In genomic region chr12:107214373-107214773, GRCh38 we compare ENCODE assay signal across 8 cellular contexts.
DNase-seq lines count a peak whose midpoint lies in the region; ATAC-seq, FAIRE-seq and TF ChIP-seq lines count a peak whose summit lies in the region.
"Not testable (repeated sequence)": the region's sequence is repeated elsewhere in the genome, so short reads cannot be mapped to it uniquely, and the experiment has no call there.

No MANE protein-coding gene starts in this region.

- intact Hi-C loops in MCF 10A (cut with micrococcal nuclease); HepG2 (cut with micrococcal nuclease; ENCODE audit: unreplicated experiment): not testable (repeated sequence)

- H3K27ac ChIP-seq in fibroblast of lung (ENCODE audit: insufficient read depth, low read length); HepG2 (ENCODE audit: extremely low read length, insufficient read depth, low read length): not testable (repeated sequence)

- not testable (repeated sequence) for H3K9me3 ChIP-seq in fibroblast of lung (ENCODE audit: control insufficient read depth, insufficient read depth, low read depth, low read length); HepG2 (ENCODE audit: low read length)

- TF ChIP-seq CTCF in MCF 10A (IDR thresholded peaks at IDR 0.05; ENCODE audit: unreplicated experiment); fibroblast of lung (conservative IDR thresholded peaks at IDR 0.05 in 1 of 2, IDR thresholded peaks at IDR 0.05 in 1 of 2; ENCODE audit: low read depth in 1 of 2, low read length in 2 of 2); HepG2 (CRISPR knock-in tag; IDR thresholded peaks at IDR 0.05): not testable (repeated sequence)

- POLR2A ChIA-PET in MCF 10A (lab: Yijun Ruan, JAX); HepG2 (lab: Yijun Ruan, JAX): not testable (repeated sequence)

- not testable (repeated sequence) for H2AFZ ChIP-seq in fibroblast of lung (ENCODE audit: low read length); HepG2 (ENCODE audit: low read length)

- not testable (repeated sequence) for FAIRE-seq in HepG2 (lab: Jason Lieb, UNC)

- not testable (repeated sequence) for TF ChIP-seq EP300 in HepG2 (IDR thresholded peaks at IDR 0.05; ENCODE audit: low read depth in 2 of 2, low read length in 2 of 2); HepG2 (CRISPR knock-in tag; IDR thresholded peaks at IDR 0.05; ENCODE audit: borderline replicate concordance)

- H3K36me3 ChIP-seq in fibroblast of lung (ENCODE audit: control insufficient read depth, insufficient read depth, low read length); HepG2 (replicated peaks in 1 of 2; ENCODE audit: control insufficient read depth in 1 of 2, insufficient read depth in 2 of 2, low read length in 2 of 2): not testable (repeated sequence)

- not testable (repeated sequence) for H3K9ac ChIP-seq in fibroblast of lung (ENCODE audit: insufficient read depth, low read length); HepG2 (ENCODE audit: insufficient read depth, low read depth, low read length)

- not testable (repeated sequence) for H3K27me3 ChIP-seq in fibroblast of lung (ENCODE audit: control insufficient read depth, insufficient read depth, low read length); HepG2 (ENCODE audit: control insufficient read depth in 1 of 2, insufficient read depth in 2 of 2, low read length in 2 of 2)

- H3K36me3 Mint-ChIP-seq in T-helper 2 cell treated with Interferon-gamma antibody and Interleukin-4, amounts not matched to agents 5 μg/mL and 100 μg/mL, for 36 hours (ENCODE audit: low read depth); activated T-helper 17 cell treated with anti-CD3 and anti-CD28 coated beads, Interleukin-2, amount 50 U/mL, for 72 hours (ENCODE audit: low read depth); MCF 10A (ENCODE audit: insufficient read depth, unreplicated experiment): not testable (repeated sequence)

- not testable (repeated sequence) for H3K9me3 Mint-ChIP-seq in T-helper 2 cell treated with Interferon-gamma antibody and Interleukin-4, amounts not matched to agents 5 μg/mL and 100 μg/mL, for 36 hours; activated T-helper 17 cell treated with anti-CD3 and anti-CD28 coated beads, Interleukin-2, amount 50 U/mL, for 72 hours; MCF 10A (ENCODE audit: unreplicated experiment)

- peak; percentile 97 for ATAC-seq in activated T-helper 17 cell treated with anti-CD3 and anti-CD28 coated beads, Interleukin-2, amount 50 U/mL, for 72 hours (replicated peaks)
- not testable (repeated sequence) for ATAC-seq in HepG2

- not testable (repeated sequence) for H3K79me2 ChIP-seq in fibroblast of lung (ENCODE audit: control insufficient read depth, insufficient read depth, low read length); HepG2 (ENCODE audit: insufficient read depth, low read length)

- not testable (repeated sequence) for TF ChIP-seq RAD21 in HepG2 (CRISPR knock-in tag; IDR thresholded peaks at IDR 0.05)

- not testable (repeated sequence) for H3K27ac Mint-ChIP-seq in T-helper 2 cell treated with Interferon-gamma antibody and Interleukin-4, amounts not matched to agents 5 μg/mL and 100 μg/mL, for 36 hours; activated T-helper 17 cell treated with anti-CD3 and anti-CD28 coated beads, Interleukin-2, amount 50 U/mL, for 72 hours; MCF 10A (ENCODE audit: low read depth, unreplicated experiment)

- in situ Hi-C loops in HepG2 (cut with HindIII; ENCODE audit: extremely low pct_ligation_motif_present, low pct_unique_long_range_greater_than_20kb), result not testable (repeated sequence)

- CTCF ChIA-PET in MCF 10A (lab: Yijun Ruan, JAX); HepG2 (lab: Yijun Ruan, JAX; ENCODE audit: low intra/inter-chr PET ratio, low total read pairs): not testable (repeated sequence)

- H3K4me3 Mint-ChIP-seq in T-helper 2 cell treated with Interferon-gamma antibody and Interleukin-4, amounts not matched to agents 5 μg/mL and 100 μg/mL, for 36 hours; activated T-helper 17 cell treated with anti-CD3 and anti-CD28 coated beads, Interleukin-2, amount 50 U/mL, for 72 hours; MCF 10A (ENCODE audit: unreplicated experiment): not testable (repeated sequence)

- WGBS in HepG2 (ENCODE audit: low lambda C conversion rate), result no CpG with 5 or more reads among the region's 3 CpGs

- not testable (repeated sequence) for H3K4me1 Mint-ChIP-seq in T-helper 2 cell treated with Interferon-gamma antibody and Interleukin-4, amounts not matched to agents 5 μg/mL and 100 μg/mL, for 36 hours (ENCODE audit: low read depth); activated T-helper 17 cell treated with anti-CD3 and anti-CD28 coated beads, Interleukin-2, amount 50 U/mL, for 72 hours; MCF 10A (ENCODE audit: insufficient read depth, unreplicated experiment)

- not testable (repeated sequence) for H3K4me1 ChIP-seq in fibroblast of lung (ENCODE audit: control insufficient read depth, extremely low read depth, insufficient read depth, low read length); HepG2 (ENCODE audit: insufficient read depth, low read length)

- not testable (repeated sequence) for H3K27me3 Mint-ChIP-seq in T-helper 2 cell treated with Interferon-gamma antibody and Interleukin-4, amounts not matched to agents 5 μg/mL and 100 μg/mL, for 36 hours (ENCODE audit: low read depth); MCF 10A (ENCODE audit: insufficient read depth, unreplicated experiment)
- H3K27me3 Mint-ChIP-seq in activated T-helper 17 cell treated with anti-CD3 and anti-CD28 coated beads, Interleukin-2, amount 50 U/mL, for 72 hours, result peaks cover 10% of the 10 kb centered on the region

- not testable (repeated sequence) for H3K4me2 ChIP-seq in fibroblast of lung (ENCODE audit: extremely low read depth, insufficient read depth, low read length); HepG2 (ENCODE audit: low read depth, low read length)

- H4K20me1 ChIP-seq in fibroblast of lung (ENCODE audit: control insufficient read depth, extremely low read depth, insufficient read depth, low read length); HepG2 (ENCODE audit: insufficient read depth, low read length): not testable (repeated sequence)

- peak; percentile 85 for DNase-seq in Daoy (ENCODE audit: low read depth)
- DNase-seq in M059J (ENCODE audit: low read depth), result peak; percentile 92
- peak; percentile 5 for DNase-seq in T-helper 2 cell treated with Interferon-gamma antibody and Interleukin-4, amounts not matched to agents 5 μg/mL and 100 μg/mL, for 36 hours (ENCODE audit: low spot score)
- DNase-seq in MCF 10A (ENCODE audit: unreplicated experiment), result peak; percentile 47
- DNase-seq in fibroblast of lung (ENCODE audit: low read depth in 2 of 2), result peak; percentile 15 to 85
- DNase-seq in HepG2 (ENCODE audit: low spot score), result peak; percentile 33
- DNase-seq in stimulated activated CD8-positive, alpha-beta memory T cell treated with anti-CD3 and anti-CD28 coated beads, Interleukin-4, amount 100 ng/mL, for 48 hours, result peak; percentile 24

- H3K4me3 ChIP-seq in fibroblast of lung (replicated peaks in 1 of 4; ENCODE audit: control extremely low read depth in 1 of 4, insufficient read depth in 1 of 4, low read depth in 3 of 4, low read length in 4 of 4); HepG2 (replicated peaks in 1 of 3; ENCODE audit: insufficient read depth in 1 of 3, low read depth in 2 of 3, low read length in 3 of 3): not testable (repeated sequence)

- not testable (repeated sequence) for TF ChIP-seq POLR2A in HepG2 (IDR thresholded peaks at IDR 0.05; ENCODE audit: insufficient read depth in 1 of 2, low read depth in 2 of 2, low read length in 2 of 2)

- BruUV-seq in MCF 10A (replicated peaks; lab: Mats Ljungman, UMichigan); HepG2 (replicated peaks; lab: Mats Ljungman, UMichigan): not testable (repeated sequence)

TF ChIP-seq in HepG2, 621 proteins besides CTCF, POLR2A, EP300 and RAD21:
- TF ChIP-seq FOSL2 (CRISPR knock-in tag; IDR thresholded peaks at IDR 0.05), result peak; percentile 47
- TF ChIP-seq ZNF644 (CRISPR knock-in tag; IDR thresholded peaks at IDR 0.05; ENCODE audit: low read depth), result peak; percentile 11; the same call in 1 of the 2 replicates
- 0 out of 2 replicates have a peak, but pooled peaks have one; percentile 11 for TF ChIP-seq NFYB (CRISPR knock-in tag; IDR thresholded peaks at IDR 0.05)

Comparison
In these comparisons a context has a peak if more than half of its experiments do, and no peak if none do; other contexts are left out.
1. DNase-seq: peak in every context shown above with its lines; median percentile 92 in M059J; 85 in Daoy; 50 in fibroblast of lung; 47 in MCF 10A; 33 in HepG2; 24 in stimulated activated CD8-positive, alpha-beta memory T cell treated with anti-CD3 and anti-CD28 coated beads, Interleukin-4, amount 100 ng/mL, for 48 hours; 5 in T-helper 2 cell treated with Interferon-gamma antibody and Interleukin-4, amounts not matched to agents 5 μg/mL and 100 μg/mL, for 36 hours.